8 cellular contexts compared by ENCODE assay signal in the genomic region with DNA sequence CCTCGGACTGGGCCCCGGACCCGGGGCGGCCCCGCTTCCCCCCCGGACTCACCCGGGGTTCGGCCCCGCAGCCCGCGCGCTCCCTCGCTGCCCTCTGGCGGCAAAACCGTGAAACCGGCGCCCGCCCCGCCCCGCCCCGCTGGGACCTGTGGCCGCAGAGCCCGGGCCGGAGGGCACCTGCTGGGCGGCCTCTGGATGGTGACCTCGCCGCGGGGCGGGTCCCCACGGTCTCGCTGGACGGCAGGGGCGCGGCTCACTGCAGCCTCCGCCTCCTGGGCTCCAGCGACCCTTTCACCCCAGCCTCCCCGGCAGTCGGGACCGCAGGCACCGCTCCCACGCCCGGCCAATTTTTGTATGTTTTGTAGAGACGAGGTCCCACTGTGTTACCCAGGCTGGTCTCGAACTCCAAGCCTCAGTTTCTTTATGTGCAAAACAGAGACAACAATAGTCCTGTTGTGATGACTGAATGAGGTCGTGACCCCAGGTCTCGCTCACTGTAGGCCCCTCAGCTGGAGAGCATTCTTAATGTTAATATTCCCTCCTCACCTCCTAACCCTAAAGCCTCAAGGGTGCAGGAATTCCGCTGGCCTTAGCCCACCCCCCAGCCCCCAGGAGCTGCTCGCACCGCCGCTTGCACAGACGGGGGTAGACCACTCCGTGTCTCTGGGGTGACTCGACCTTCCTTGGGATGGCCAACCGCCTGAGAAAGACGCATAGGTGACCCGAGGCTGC. TPM values are rescaled to one million over a fixed set of nuclear protein-coding genes. Genes with fewer than 3 reads are reported as not detected.
DNase-seq lines count a peak whose midpoint lies in the region; ATAC-seq and TF ChIP-seq lines count a peak whose summit lies in the region.

No MANE protein-coding gene starts in this region.

- no peaks in the 10 kb centered on the region for H3K27me3 ChIP-seq in OCI-LY3 (ENCODE audit: low read depth, low read length)
- peaks cover 37% of the 10 kb centered on the region for H3K27me3 ChIP-seq in thymus (ENCODE audit: control insufficient read depth, insufficient read depth)

- no peaks in the 10 kb centered on the region for H3K4me1 ChIP-seq in OCI-LY3 (ENCODE audit: low read length)
- H3K4me1 ChIP-seq in thymus (ENCODE audit: control insufficient read depth, insufficient read depth, low read length) = peaks cover 5% of the 10 kb centered on the region

- H2AFZ ChIP-seq in OCI-LY3 (ENCODE audit: low read depth, low read length) = no peak overlapping the region

- peaks cover 0 to 15% (median 8%) of the 10 kb centered on the region in 7 donors for H3K9me3 Mint-ChIP-seq in CD14-positive monocyte

- H3K4me3 ChIP-seq in OCI-LY3 (ENCODE audit: low read length) (peak overlapping the region; percentile 73), fibroblast of the aortic adventitia (ENCODE audit: low read depth, low read length) (peak overlapping the region; percentile 53), thymus (ENCODE audit: low read length) (peak overlapping the region; percentile 81)

- TF ChIP-seq CTCF in CD14-positive monocyte (IDR thresholded peaks at IDR 0.05) (peak; percentile 74), OCI-LY3 (IDR thresholded peaks at IDR 0.05; ENCODE audit: low read depth, low read length) (peak; percentile 24; the same call in 1 of the 2 replicates), fibroblast of the aortic adventitia (IDR thresholded peaks at IDR 0.05; ENCODE audit: insufficient read depth, low read length) (peak; percentile 45)

- H3K9me3 ChIP-seq in OCI-LY3 (ENCODE audit: insufficient read depth, low read length) (no peaks in the 10 kb centered on the region), thymus (ENCODE audit: control insufficient read depth) (no peaks in the 10 kb centered on the region)

- peaks cover 48 to 57% (median 50%) of the 10 kb centered on the region in 3 donors for H3K27me3 Mint-ChIP-seq in CD14-positive monocyte (ENCODE audit: low read depth in 3 of 3)

- H3K27ac Mint-ChIP-seq in CD14-positive monocyte = no peak overlapping the region

- peak overlapping the region; percentile 49 for H3K4me2 ChIP-seq in OCI-LY3 (ENCODE audit: low read length)

- H3K36me3 ChIP-seq in OCI-LY3 (replicated peaks; ENCODE audit: low read depth, low read length) (no peaks in the 10 kb centered on the region), thymus (ENCODE audit: control insufficient read depth, insufficient read depth) (no peaks in the 10 kb centered on the region)

- 0 out of 2 replicates have a peak overlapping the region, but pooled peaks have one; percentile 42 for H3K9ac ChIP-seq in OCI-LY3 (ENCODE audit: low read length)

- peak; percentile 61 for ATAC-seq in GM21529 (IDR thresholded peaks at IDR 0.05; ENCODE audit: unreplicated experiment)

- no peaks in the 10 kb centered on the region for H3K79me2 ChIP-seq in OCI-LY3 (ENCODE audit: low read length)

- H4K20me1 ChIP-seq in OCI-LY3 (ENCODE audit: insufficient read depth, low read length) = no peaks in the 10 kb centered on the region

- H3K4me1 Mint-ChIP-seq in CD14-positive monocyte = peaks cover 17% of the 10 kb centered on the region

- H3K27ac ChIP-seq in OCI-LY3 (ENCODE audit: low read length) (no peak overlapping the region), thymus (ENCODE audit: low read depth) (no peak overlapping the region)

- 12% methylated on average over 56 of the region's 56 CpGs for WGBS in thymus

- peak overlapping the region; percentile 75 to 80 for H3K4me3 Mint-ChIP-seq in CD14-positive monocyte

- H3K36me3 Mint-ChIP-seq in CD14-positive monocyte = peaks cover 7% of the 10 kb centered on the region in 2 donors

- intact Hi-C loops in CD14-positive monocyte (cut with micrococcal nuclease) = loop anchor here in 1 of 2 donors (2.0 kb wide), 1 partner anchor 244 kb away; no protein-coding TSS in a partner anchor

- DNase-seq in CD14-positive monocyte (ENCODE audit: low spot score) (peak; percentile 61), activated T-helper 1 cell treated with Interleukin-2 at 50 U/mL for 16 hours (ENCODE audit: low read depth) (peak; percentile 49), fibroblast of the aortic adventitia (ENCODE audit: low read depth) (no peak), nucleus accumbens (lab: John Stamatoyannopoulos, UW) (peak in 43 of 56 donors; percentile 3 to 82 (median 33)), NCI-H187 (lab: John Stamatoyannopoulos, UW) (no peak)

RNA-seq across cellular contexts. Expression of a gene that starts 33.7 kb away (rescaled TPM):
- polyA plus RNA-seq in CD14-positive monocyte (1 to 10 TPM in 1 of 2 donors, under 1 TPM in 1; 0.71 to 1.5 TPM), thymus (3.2 TPM)
- 2.0 and 2.4 TPM in 2 replicates for total RNA-seq in fibroblast of the aortic adventitia (ENCODE audit: low replicate concordance)

RNA-seq across cellular contexts. Expression of a gene that starts 59.4 kb away (rescaled TPM):
- polyA plus RNA-seq in CD14-positive monocyte (10 to 100 TPM; 19.8 to 22.0 TPM), thymus (18.1 TPM)
- 12.7 and 28.0 TPM in 2 replicates for total RNA-seq in fibroblast of the aortic adventitia (ENCODE audit: low replicate concordance)

Comparison
In these comparisons a context has a peak if more than half of its experiments do, and no peak if none do; other contexts are left out.
1. DNase-seq: peak in CD14-positive monocyte (single experiment), activated T-helper 1 cell treated with Interleukin-2 at 50 U/mL for 16 hours (single experiment) and nucleus accumbens (43 of 56); none in fibroblast of the aortic adventitia (single experiment) and NCI-H187 (0 of 2).
2. CTCF ChIP-seq: peak in every context shown above with its lines; median percentile 74 in CD14-positive monocyte; 45 in fibroblast of the aortic adventitia; 24 in OCI-LY3.
3. Peak in every context shown above with its lines, with median percentiles within 50 percentile points of each other: H3K4me3 ChIP-seq.